In genomic region chr22:44023404-44024287, GRCh38 we compare ENCODE assay signal across 8 cellular contexts. TPM values are rescaled to one million over a fixed set of nuclear protein-coding genes. Genes with fewer than 3 reads are reported as not detected.
DNase-seq lines count a peak whose midpoint lies in the region; ATAC-seq and TF ChIP-seq lines count a peak whose summit lies in the region.

No MANE protein-coding gene starts in this region.

- CTCF ChIA-PET in T-cell (lab: Charles Lee) = no interaction called here

- TF ChIP-seq CTCF in lower leg skin (IDR thresholded peaks at IDR 0.05) = no peak

- H3K9me3 Mint-ChIP-seq in T-cell = no peaks in the 10 kb centered on the region
- no peaks in the 10 kb centered on the region for H3K9me3 Mint-ChIP-seq in dendritic cell treated with granulocyte-macrophage colony-stimulating factor and Interleukin-4, amounts not matched to agents 40 ng/mL and 50 ng/mL, for 4 days
- H3K9me3 Mint-ChIP-seq in stimulated activated naive CD8-positive, alpha-beta T cell treated with anti-CD3 and anti-CD28 coated beads, Interleukin-15, Interleukin-2, amounts not matched to agents 100 ng/mL and 50 ng/mL, for 24 hours = no peaks in the 10 kb centered on the region

- H3K27me3 Mint-ChIP-seq in T-cell = peaks cover 14 to 32% of the 10 kb centered on the region in 2 donors
- H3K27me3 Mint-ChIP-seq in dendritic cell treated with granulocyte-macrophage colony-stimulating factor and Interleukin-4, amounts not matched to agents 40 ng/mL and 50 ng/mL, for 4 days = no peaks in the 10 kb centered on the region
- peaks cover 5% of the 10 kb centered on the region for H3K27me3 Mint-ChIP-seq in stimulated activated naive CD8-positive, alpha-beta T cell treated with anti-CD3 and anti-CD28 coated beads, Interleukin-15, Interleukin-2, amounts not matched to agents 100 ng/mL and 50 ng/mL, for 24 hours

- H3K4me3 ChIP-seq in lower leg skin (ENCODE audit: low read depth, poor library complexity, severe bottlenecking) = peak overlapping the region; percentile 22

- peak overlapping the region in 1 of 2 donors; percentile 44 for H3K27ac Mint-ChIP-seq in T-cell
- peak overlapping the region; percentile 100 for H3K27ac Mint-ChIP-seq in dendritic cell treated with granulocyte-macrophage colony-stimulating factor and Interleukin-4, amounts not matched to agents 40 ng/mL and 50 ng/mL, for 4 days
- peak overlapping the region; percentile 89 for H3K27ac Mint-ChIP-seq in stimulated activated naive CD8-positive, alpha-beta T cell treated with anti-CD3 and anti-CD28 coated beads, Interleukin-15, Interleukin-2, amounts not matched to agents 100 ng/mL and 50 ng/mL, for 24 hours

- H3K4me3 Mint-ChIP-seq in T-cell = peak overlapping the region; percentile 60 to 75 (median 69)
- H3K4me3 Mint-ChIP-seq in dendritic cell treated with granulocyte-macrophage colony-stimulating factor and Interleukin-4, amounts not matched to agents 40 ng/mL and 50 ng/mL, for 4 days = peak overlapping the region; percentile 89
- H3K4me3 Mint-ChIP-seq in stimulated activated naive CD8-positive, alpha-beta T cell treated with anti-CD3 and anti-CD28 coated beads, Interleukin-15, Interleukin-2, amounts not matched to agents 100 ng/mL and 50 ng/mL, for 24 hours = peak overlapping the region; percentile 83

- peaks cover 25 to 29% (median 28%) of the 10 kb centered on the region in 3 donors for H3K4me1 Mint-ChIP-seq in T-cell
- peaks cover 85% of the 10 kb centered on the region for H3K4me1 Mint-ChIP-seq in dendritic cell treated with granulocyte-macrophage colony-stimulating factor and Interleukin-4, amounts not matched to agents 40 ng/mL and 50 ng/mL, for 4 days (ENCODE audit: low read depth)
- H3K4me1 Mint-ChIP-seq in stimulated activated naive CD8-positive, alpha-beta T cell treated with anti-CD3 and anti-CD28 coated beads, Interleukin-15, Interleukin-2, amounts not matched to agents 100 ng/mL and 50 ng/mL, for 24 hours (ENCODE audit: low read depth) = peaks cover 52% of the 10 kb centered on the region

- POLR2A ChIA-PET in T-cell (lab: Charles Lee) = interaction anchor here in 1 of 2 donors (0.6 kb wide), 1 partner anchor 158 kb away, joined by 4 read pairs; no protein-coding TSS in a partner anchor

- intact Hi-C loops in dendritic cell treated with granulocyte-macrophage colony-stimulating factor and Interleukin-4, amounts not matched to agents 40 ng/mL and 50 ng/mL, for 4 days (cut with micrococcal nuclease) = loop anchor here (1.0 kb wide), 1 partner anchor 11 kb away; no protein-coding TSS in a partner anchor
- intact Hi-C loops in lower leg skin (cut with DNase I; ENCODE audit: low total_unique reads) = no loop called here

- peak; percentile 31 to 61 (median 51) for ATAC-seq in T-cell (replicated peaks in 1 of 4)
- no peak for ATAC-seq in GM21786 (IDR thresholded peaks at IDR 0.05; ENCODE audit: unreplicated experiment)

- no peaks in the 10 kb centered on the region for H3K36me3 Mint-ChIP-seq in T-cell
- H3K36me3 Mint-ChIP-seq in dendritic cell treated with granulocyte-macrophage colony-stimulating factor and Interleukin-4, amounts not matched to agents 40 ng/mL and 50 ng/mL, for 4 days (ENCODE audit: low read depth) = peaks cover 39% of the 10 kb centered on the region
- H3K36me3 Mint-ChIP-seq in stimulated activated naive CD8-positive, alpha-beta T cell treated with anti-CD3 and anti-CD28 coated beads, Interleukin-15, Interleukin-2, amounts not matched to agents 100 ng/mL and 50 ng/mL, for 24 hours (ENCODE audit: low read depth) = peaks cover 4% of the 10 kb centered on the region

- TF ChIP-seq POLR2A in lower leg skin (IDR thresholded peaks at IDR 0.05) = no peak

- 30 to 62% methylated on average over 11 to 25 of the region's 54 CpGs for WGBS in lower leg skin, 2 donors

- peak in 8 of 14 donors; percentile 6 to 38 (median 10) for DNase-seq in C1 segment of cervical spinal cord (lab: John Stamatoyannopoulos, UW)
- peak; percentile 20 for DNase-seq in H4 (ENCODE audit: low spot score)
- peak in 8 of 34 experiments; percentile 8 to 24 (median 14) for DNase-seq in T-cell
- DNase-seq in lower leg skin (ENCODE audit: low spot score in 2 of 2) = no peak
- DNase-seq in NCI-H2196 treated with DMSO at 0.1 percent for 48 hours (lab: John Stamatoyannopoulos, UW; ENCODE audit: unreplicated experiment) = no peak

RNA-seq across cellular contexts. Expression of gene PARVB, which starts 0.5 kb away (rescaled TPM):
- 28.3 and 32.7 TPM in 2 replicates for total RNA-seq in H4 (2014; rRNA removed; shearing (Covaris generic))
- total RNA-seq in T-cell (10 to 100 TPM in 2 of 5 donors, 1 to 10 TPM in 3; 5.9 to 13.8 (median 8.2) TPM), lower leg skin (10 to 100 TPM; 10.5 to 25.1 (median 14.6) TPM)

Comparison
In these comparisons a context has a peak if more than half of its experiments do, and no peak if none do; other contexts are left out.
1. DNase-seq: peak in C1 segment of cervical spinal cord (8 of 14) and H4 (single experiment); none in lower leg skin (0 of 2) and NCI-H2196 treated with DMSO at 0.1 percent for 48 hours (single experiment).
2. Peak in every context shown above with its lines, with median percentiles within 50 percentile points of each other: H3K4me3 Mint-ChIP-seq.